ENCODE assay signal across 14 cellular contexts in genomic region chr20:50368813-50369224, GRCh38.
DNase-seq lines count a peak whose midpoint lies in the region; ATAC-seq and TF ChIP-seq lines count a peak whose summit lies in the region.
"Had no signal": no experiment of that assay in that cellular context is flagged by ENCODE, and none has a peak within 500 bp of the region (broad histone marks: within the 10 kb centered on the region; RNA-seq: fewer than 3 reads in every experiment).

No MANE protein-coding gene starts in this region.

- no peak overlapping the region for H3K4me3 ChIP-seq in gastroesophageal sphincter
- H3K4me3 ChIP-seq: esophagus squamous epithelium had no signal

- no peak overlapping the region for H3K27ac ChIP-seq in gastroesophageal sphincter
- H3K27ac ChIP-seq: esophagus squamous epithelium, parathyroid adenoma had no signal

- H3K27ac Mint-ChIP-seq in T-helper 17 cell, result peak overlapping the region; percentile 3

- peaks cover 8% of the 10 kb centered on the region for H3K4me1 Mint-ChIP-seq in T-helper 17 cell

- intact Hi-C loops in left ventricle myocardium superior (cut with micrococcal nuclease), result no loop called here
- intact Hi-C loops in Right ventricle myocardium inferior (cut with DNase I), result no loop called here

- TF ChIP-seq POLR2A in gastroesophageal sphincter (IDR thresholded peaks at IDR 0.05), result peak in 1 of 2 donors; percentile 5

- H3K27me3 ChIP-seq in gastroesophageal sphincter, result no peaks in the 10 kb centered on the region
- H3K27me3 ChIP-seq: esophagus squamous epithelium had no signal

- ATAC-seq in left ventricle myocardium superior, result peak; percentile 24
- no peak for ATAC-seq in Right ventricle myocardium inferior
- no peak for ATAC-seq in T-helper 17 cell
- ATAC-seq in gastroesophageal sphincter, result peak; percentile 15
- ATAC-seq: activated CD4-positive, CD25-positive, alpha-beta regulatory T cell treated with anti-CD3 and anti-CD28 coated beads, Interleukin-2, amount 50 U/mL, for 24 hours had no signal

- H3K4me3 Mint-ChIP-seq in T-helper 17 cell, result no peak overlapping the region

- H3K36me3 ChIP-seq in gastroesophageal sphincter, result no peaks in the 10 kb centered on the region
- H3K36me3 ChIP-seq: esophagus squamous epithelium had no signal

- H3K27me3 Mint-ChIP-seq in T-helper 17 cell, result peaks cover 13% of the 10 kb centered on the region

- H3K9me3 ChIP-seq in T-helper 17 cell (ENCODE audit: control insufficient read depth, low read length, poor library complexity, severe bottlenecking), result no peaks in the 10 kb centered on the region
- no peaks in the 10 kb centered on the region for H3K9me3 ChIP-seq in gastroesophageal sphincter
- H3K9me3 ChIP-seq: esophagus squamous epithelium had no signal

- no peaks in the 10 kb centered on the region for H3K36me3 Mint-ChIP-seq in T-helper 17 cell (ENCODE audit: low read depth)

- TF ChIP-seq EP300 in gastroesophageal sphincter (IDR thresholded peaks at IDR 0.05), result no peak

- DNase-seq in left ventricle myocardium superior (no peak), Right ventricle myocardium inferior (ENCODE audit: missing footprints) (no peak), T-helper 17 cell (no peak), GM19238 (ENCODE audit: insufficient read length, low spot score) (no peak)
- no peak for DNase-seq in activated T-cell treated with anti-CD3 and anti-CD28 coated beads, Interleukin-2, amount 50 U/mL, for 48 hours
- no peak for DNase-seq in activated CD4-positive, alpha-beta T cell treated with anti-CD3 and anti-CD28 coated beads for 48 hours
- no peak for DNase-seq in activated effector memory CD4-positive, alpha-beta T cell treated with Interleukin-2 at 50 U/mL for 16 hours
- DNase-seq: activated T-cell treated with anti-CD3 and anti-CD28 coated beads for 4 hours, AML-193, DND-41, esophagus squamous epithelium had no signal

- no peak for TF ChIP-seq CTCF in gastroesophageal sphincter (IDR thresholded peaks at IDR 0.05)

- WGBS in gastroesophageal sphincter (ENCODE audit: low coverage in 1 of 2), 2 donors, result 67 to 84% methylated on average over 3 to 4 of the region's 4 CpGs

- peaks cover 0 to 9% (median 3%) of the 10 kb centered on the region in 3 donors for H3K4me1 ChIP-seq in gastroesophageal sphincter
- H3K4me1 ChIP-seq: parathyroid adenoma had no signal

Comparison
In these comparisons a context has a peak if more than half of its experiments do, and no peak if none do; other contexts are left out.
1. ATAC-seq: peak in left ventricle myocardium superior (single experiment) and gastroesophageal sphincter (single experiment); none in Right ventricle myocardium inferior (single experiment) and T-helper 17 cell (single experiment).